ENCODE assay signal across 1 cellular context in genomic region chr17:41352597-41353366, GRCh38.
TF ChIP-seq lines count a peak whose summit lies in the region.

No MANE protein-coding gene starts in this region.

TF ChIP-seq in WTC11, 78 proteins besides CTCF, POLR2A, EP300 and RAD21 (continued from another document):
- no peak for TF ChIP-seq MLX (CRISPR knock-in tag; IDR thresholded peaks at IDR 0.05)
TF ChIP-seq in WTC11: peak in this region for 0.
